12 cellular contexts compared by ENCODE assay signal in the genomic region with DNA sequence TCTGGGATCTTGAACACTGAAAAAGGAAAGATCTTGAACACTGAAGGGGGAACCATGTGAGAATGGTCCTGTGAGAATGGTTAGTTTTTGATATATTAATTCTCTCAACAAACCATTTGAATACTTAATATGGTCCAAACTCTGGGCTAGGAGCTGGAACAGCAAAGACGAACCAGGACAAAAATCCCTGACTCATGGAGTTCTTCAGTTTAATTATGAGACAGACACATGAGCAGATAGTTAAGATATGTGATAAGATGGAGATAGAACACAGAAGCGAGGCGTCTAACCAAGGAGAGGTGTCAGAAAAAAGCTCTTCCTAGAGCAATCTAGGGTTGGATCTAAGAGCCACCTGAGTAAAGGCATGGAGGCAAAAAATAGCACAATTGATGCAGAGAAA. TPM values are rescaled to one million over a fixed set of nuclear protein-coding genes. Genes with fewer than 3 reads are reported as not detected.
DNase-seq lines count a peak whose midpoint lies in the region; ATAC-seq and TF ChIP-seq lines count a peak whose summit lies in the region.
"Had no signal": no experiment of that assay in that cellular context is flagged by ENCODE, and none has a peak within 500 bp of the region (broad histone marks: within the 10 kb centered on the region; RNA-seq: fewer than 3 reads in every experiment).

No MANE protein-coding gene starts in this region.

- peaks cover 59% of the 10 kb centered on the region for H3K4me1 ChIP-seq in CD8-positive, alpha-beta T cell (ENCODE audit: insufficient read depth, low read length)
- H3K4me1 ChIP-seq in Loucy (ENCODE audit: insufficient read depth, low read length, poor library complexity, severe bottlenecking) (peaks cover 87% of the 10 kb centered on the region), osteoblast (ENCODE audit: insufficient read depth, low read length) (peaks cover 32% of the 10 kb centered on the region)

- intact Hi-C loops in CD8-positive, alpha-beta T cell (cut with DNase I, micrococcal nuclease): loop anchor here (2.0 to 5.0 kb wide), 4 partner anchors 33 to 198 kb away; a partner anchor contains a TSS

- ATAC-seq in CD8-positive, alpha-beta T cell: no peak
- ATAC-seq in GM21390 (IDR thresholded peaks at IDR 0.05; ENCODE audit: unreplicated experiment): no peak
- ATAC-seq: activated CD4-positive, CD25-positive, alpha-beta regulatory T cell treated with anti-CD3 and anti-CD28 coated beads, Interleukin-2, amount 50 U/mL, for 24 hours had no signal

- no peaks in the 10 kb centered on the region for H3K9me2 ChIP-seq in Loucy (replicated peaks; ENCODE audit: low read depth, low read length)

- DNase-seq in CD8-positive, alpha-beta T cell: no peak
- DNase-seq in chondrocyte (ENCODE audit: low spot score): no peak
- DNase-seq in osteoblast (ENCODE audit: insufficient read length, low spot score, missing footprints): no peak
- DNase-seq in stimulated activated CD8-positive, alpha-beta memory T cell treated with anti-CD3 and anti-CD28 coated beads, Interleukin-4, amount 100 ng/mL, for 48 hours: no peak
- DNase-seq in NCI-H2196 (lab: John Stamatoyannopoulos, UW; ENCODE audit: unreplicated experiment): no peak
- DNase-seq: MG63, midbrain, NCI-H446 treated with DMSO at 0.1 percent for 48 hours, small intestine had no signal

- peak overlapping the region; percentile 98 for H3K4me2 ChIP-seq in Loucy (ENCODE audit: low read depth, low read length, poor library complexity, severe bottlenecking)
- peak overlapping the region; percentile 96 for H3K4me2 ChIP-seq in osteoblast (ENCODE audit: insufficient read depth, low read length)

- peaks cover 35% of the 10 kb centered on the region for H3K36me3 Mint-ChIP-seq in CD8-positive, alpha-beta T cell
- H3K36me3 Mint-ChIP-seq in chondrocyte (ENCODE audit: low read depth): peaks cover 5% of the 10 kb centered on the region

- no peaks in the 10 kb centered on the region for H3K27me3 Mint-ChIP-seq in CD8-positive, alpha-beta T cell (ENCODE audit: low read depth)
- no peaks in the 10 kb centered on the region for H3K27me3 Mint-ChIP-seq in chondrocyte (ENCODE audit: low read depth)

- no peaks in the 10 kb centered on the region for H3K36me3 ChIP-seq in CD8-positive, alpha-beta T cell (ENCODE audit: insufficient read depth, low read length)
- H3K36me3 ChIP-seq in Loucy (ENCODE audit: insufficient read depth, low read length) (no peaks in the 10 kb centered on the region), osteoblast (ENCODE audit: insufficient read depth, low read length) (peaks cover 11% of the 10 kb centered on the region)

- H3K9me3 ChIP-seq in CD8-positive, alpha-beta T cell (ENCODE audit: low read length): no peaks in the 10 kb centered on the region
- H3K9me3 ChIP-seq in Loucy (ENCODE audit: insufficient read depth, low read depth, low read length): no peaks in the 10 kb centered on the region
- H3K9me3 ChIP-seq in osteoblast (ENCODE audit: low read depth, low read length): no peaks in the 10 kb centered on the region
- H3K9me3 ChIP-seq: MG63 had no signal

- H2AFZ ChIP-seq in Loucy (ENCODE audit: low read length) (no peak overlapping the region), osteoblast (ENCODE audit: low read length) (no peak overlapping the region)

- H3K27me3 ChIP-seq in CD8-positive, alpha-beta T cell (ENCODE audit: insufficient read depth, low read length): no peaks in the 10 kb centered on the region
- H3K27me3 ChIP-seq in Loucy (ENCODE audit: insufficient read depth, low read length, poor library complexity, severe bottlenecking) (no peaks in the 10 kb centered on the region), osteoblast (ENCODE audit: insufficient read depth, low read length) (no peaks in the 10 kb centered on the region)
- H3K27me3 ChIP-seq: MG63 had no signal

- no peak for TF ChIP-seq CTCF in CD8-positive, alpha-beta T cell (IDR thresholded peaks at IDR 0.05)
- TF ChIP-seq CTCF in Loucy (conservative IDR thresholded peaks at IDR 0.05; ENCODE audit: low read length) (no peak), chondrocyte (IDR thresholded peaks at IDR 0.05) (no peak), osteoblast (IDR thresholded peaks at IDR 0.05; ENCODE audit: extremely low read depth, low read depth, low read length) (no peak)

- peak overlapping the region; percentile 94 for H3K4me3 Mint-ChIP-seq in CD8-positive, alpha-beta T cell
- H3K4me3 Mint-ChIP-seq in chondrocyte (ENCODE audit: unreplicated experiment): peak overlapping the region; percentile 92

- peak overlapping the region; percentile 92 for H3K9ac ChIP-seq in Loucy (ENCODE audit: low read depth, low read length, poor library complexity, severe bottlenecking)

- H3K79me2 ChIP-seq in Loucy (ENCODE audit: insufficient read depth, low read length) (peaks cover 86% of the 10 kb centered on the region), osteoblast (ENCODE audit: insufficient read depth, low read length) (peaks cover 56% of the 10 kb centered on the region)

- peaks cover 77% of the 10 kb centered on the region for H3K4me1 Mint-ChIP-seq in CD8-positive, alpha-beta T cell (ENCODE audit: low read depth)
- H3K4me1 Mint-ChIP-seq in chondrocyte (ENCODE audit: low read depth): peaks cover 57% of the 10 kb centered on the region

- H3K4me3 ChIP-seq in CD8-positive, alpha-beta T cell (ENCODE audit: low read depth, low read length): no peak overlapping the region
- H3K4me3 ChIP-seq in Loucy (ENCODE audit: low read length, poor library complexity, severe bottlenecking) (peak overlapping the region; percentile 94), osteoblast (ENCODE audit: insufficient read depth, low read length) (no peak overlapping the region)

- no peak overlapping the region for H3K27ac ChIP-seq in CD8-positive, alpha-beta T cell (ENCODE audit: low read depth, low read length)
- no peak overlapping the region for H3K27ac ChIP-seq in osteoblast (ENCODE audit: low read depth, low read length)

- peak overlapping the region; percentile 91 for H3K27ac Mint-ChIP-seq in CD8-positive, alpha-beta T cell
- no peak overlapping the region for H3K27ac Mint-ChIP-seq in chondrocyte (ENCODE audit: unreplicated experiment)

- H4K20me1 ChIP-seq in Loucy (ENCODE audit: insufficient read depth, low read length, poor library complexity, severe bottlenecking): peaks cover 58% of the 10 kb centered on the region
- no peaks in the 10 kb centered on the region for H4K20me1 ChIP-seq in osteoblast (ENCODE audit: insufficient read depth, low read length)

- H3F3A ChIP-seq in Loucy (ENCODE audit: low read depth): 0 out of 2 replicates have a peak, but pooled peaks cover 8% of the 10 kb centered on the region

- CTCF ChIA-PET in CD8-positive, alpha-beta T cell (lab: Charles Lee): interaction anchor here (0.7 to 1.9 kb wide), 8 partner anchors 19 to 148 kb away, joined by 3 to 10 read pairs (median 3); a partner anchor contains a TSS

- H3K9me3 Mint-ChIP-seq in CD8-positive, alpha-beta T cell: no peaks in the 10 kb centered on the region
- H3K9me3 Mint-ChIP-seq in chondrocyte (ENCODE audit: low read depth): no peaks in the 10 kb centered on the region

- POLR2A ChIA-PET in CD8-positive, alpha-beta T cell (lab: Charles Lee): interaction anchor here (0.8 to 6.8 kb wide), 3 partner anchors 9 to 32 kb away, joined by 3 to 72 read pairs (median 4); no protein-coding TSS in a partner anchor

RNA-seq across cellular contexts. Expression of a gene that starts 1.6 kb away (rescaled TPM):
- 10 to 100 TPM in 1 of 2 experiments, 1 to 10 TPM in 1; 7.9 to 11.1 TPM for total RNA-seq in CD8-positive, alpha-beta T cell
- total RNA-seq in chondrocyte (47.3 to 52.8 TPM (median 51.9 TPM) in 3 replicates), osteoblast (46.0 and 48.9 TPM in 2 replicates)

RNA-seq across cellular contexts. Expression of a gene that starts 4.1 kb away (rescaled TPM):
- total RNA-seq in CD8-positive, alpha-beta T cell: 1 to 10 TPM; 3.3 to 4.4 TPM
- total RNA-seq in chondrocyte (30.4 to 34.3 TPM (median 33.6 TPM) in 3 replicates), osteoblast (73.5 and 81.3 TPM in 2 replicates)

RNA-seq across cellular contexts. Expression of a gene that starts 12.2 kb away (rescaled TPM):
- under 1 TPM in 1 of 2 experiments, not detected in 1; 0.61 TPM for total RNA-seq in CD8-positive, alpha-beta T cell
- total RNA-seq in chondrocyte (6.3 to 11.9 TPM (median 9.6 TPM) in 3 replicates), osteoblast (4.0 and 4.1 TPM in 2 replicates)

RNA-seq across cellular contexts. Expression of a gene that starts 25.2 kb away (rescaled TPM):
- total RNA-seq in CD8-positive, alpha-beta T cell: not detected
- not detected in 3 replicates for total RNA-seq in chondrocyte
- not detected in 2 replicates for total RNA-seq in osteoblast

RNA-seq across cellular contexts. Expression of a gene that starts 50.5 kb away (rescaled TPM):
- total RNA-seq in CD8-positive, alpha-beta T cell: 10 to 100 TPM; 40.0 to 40.6 TPM
- total RNA-seq in chondrocyte: 76.5 to 77.8 TPM (median 77.6 TPM) in 3 replicates
- 24.6 and 29.8 TPM in 2 replicates for total RNA-seq in osteoblast
